In the genomic region with DNA sequence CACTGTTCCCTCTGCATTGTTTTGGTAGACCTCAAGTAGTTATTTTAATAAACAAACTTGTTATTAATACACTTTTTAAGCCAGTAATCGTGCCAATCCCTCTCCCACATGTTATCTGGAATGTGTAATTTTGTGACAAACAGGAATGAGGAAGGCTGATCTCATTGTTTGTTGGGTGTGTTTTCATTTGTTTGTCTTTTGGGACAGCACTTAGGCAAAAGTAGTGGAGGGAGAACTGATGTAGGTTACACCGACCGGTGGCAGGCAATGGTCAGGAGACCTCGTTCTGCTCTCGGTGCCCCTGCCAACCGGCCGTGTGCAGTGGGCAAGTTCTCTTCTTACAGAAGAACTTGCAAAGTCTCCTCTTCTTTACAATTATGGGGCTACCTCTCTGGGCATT, we compare ENCODE assay signal across 17 cellular contexts.
DNase-seq lines count a peak whose midpoint lies in the region; ATAC-seq and TF ChIP-seq lines count a peak whose summit lies in the region.
"Had no signal": no experiment of that assay in that cellular context is flagged by ENCODE, and none has a peak within 500 bp of the region (broad histone marks: within the 10 kb centered on the region; RNA-seq: fewer than 3 reads in every experiment).

No MANE protein-coding gene starts in this region.

- H3K27me3 Mint-ChIP-seq in neural crest cell (ENCODE audit: low read depth) = no peaks in the 10 kb centered on the region

- no peak overlapping the region for H3K9ac ChIP-seq in mammary epithelial cell (ENCODE audit: insufficient read depth, low read length)
- H3K9ac ChIP-seq: BLaER1 treated with 17β-estradiol and CSF1 and Interleukin-3, amounts not matched to agents 10 nM and 100 nM had no signal

- H3K4me2 ChIP-seq in mammary epithelial cell (ENCODE audit: insufficient read depth, low read depth, low read length) = no peak overlapping the region
- H3K4me2 ChIP-seq: A549; BLaER1 treated with 17β-estradiol and CSF1 and Interleukin-3, amounts not matched to agents 10 nM and 100 nM had no signal

- dilution Hi-C loops in mammary epithelial cell (cut with HindIII; ENCODE audit: low sequenced_read_pairs) = no loop called here

- in situ Hi-C loops in T47D (cut with HindIII; ENCODE audit: low pct_unique_long_range_greater_than_20kb, low sequenced_read_pairs) (no loop called here), mammary epithelial cell (cut with MboI; ENCODE audit: low sequenced_read_pairs in 2 of 2) (no loop called here)

- peak overlapping the region; percentile 8 for H3K27ac Mint-ChIP-seq in neural crest cell (ENCODE audit: unreplicated experiment)
- H3K27ac Mint-ChIP-seq: B cell; CD4-positive, alpha-beta T cell; CD8-positive, alpha-beta T cell had no signal

- WGBS in mammary epithelial cell (ENCODE audit: low coverage, missing lambda C conversion rate) = 54% methylated on average over 6 of the region's 7 CpGs

- H3K36me3 Mint-ChIP-seq in neural crest cell (ENCODE audit: low read depth) = peaks cover 20% of the 10 kb centered on the region
- H3K36me3 Mint-ChIP-seq: CD8-positive, alpha-beta T cell had no signal

- peaks cover 19% of the 10 kb centered on the region for H3K9me3 ChIP-seq in mammary epithelial cell (replicated peaks; ENCODE audit: insufficient read depth, low read length)
- H3K9me3 ChIP-seq: A549, Caco-2 had no signal

- no peaks in the 10 kb centered on the region for H4K20me1 ChIP-seq in mammary epithelial cell (ENCODE audit: insufficient read depth, low read length)
- H4K20me1 ChIP-seq: BLaER1 treated with 17β-estradiol and CSF1 and Interleukin-3, amounts not matched to agents 10 nM and 100 nM had no signal

- H3K27ac ChIP-seq in mammary epithelial cell (ENCODE audit: insufficient read depth, low read depth, low read length) = no peak overlapping the region
- H3K27ac ChIP-seq: 22Rv1; A549; BLaER1 treated with 17β-estradiol and CSF1 and Interleukin-3, amounts not matched to agents 10 nM and 100 nM; C4-2B had no signal

- no peaks in the 10 kb centered on the region for H3K9me3 Mint-ChIP-seq in neural crest cell
- H3K9me3 Mint-ChIP-seq: CD4-positive, alpha-beta T cell had no signal

- DNase-seq in T47D (ENCODE audit: low read depth in 1 of 2, low spot score in 1 of 2) = peak; percentile 25
- DNase-seq in mammary epithelial cell = no peak
- no peak for DNase-seq in neural crest cell (ENCODE audit: low read depth, low spot score)
- no peak for DNase-seq in kidney tubule cell (ENCODE audit: low spot score)
- DNase-seq: AML-193; Caco-2; Calu3; CD4-positive, alpha-beta T cell; CD8-positive, alpha-beta T cell; DMS79 treated with DMSO at 0.1 percent for 48 hours; GF-D8 had no signal

- no peaks in the 10 kb centered on the region for H3K36me3 ChIP-seq in mammary epithelial cell (ENCODE audit: insufficient read depth, low read length)

- no peak overlapping the region for H3K4me3 ChIP-seq in mammary epithelial cell (replicated peaks in 1 of 3; ENCODE audit: insufficient read depth in 1 of 3, low read depth in 2 of 3, low read length in 3 of 3)
- H3K4me3 ChIP-seq: A549; BLaER1 treated with 17β-estradiol and CSF1 and Interleukin-3, amounts not matched to agents 10 nM and 100 nM had no signal

- no peaks in the 10 kb centered on the region for H3K79me2 ChIP-seq in mammary epithelial cell (ENCODE audit: insufficient read depth, low read length)

- CTCF ChIA-PET in mammary epithelial cell (lab: Charles Lee; ENCODE audit: low non-redundant PET) = no interaction called here

- no TSS peak for BruUV-seq in mammary epithelial cell (replicated peaks; lab: Mats Ljungman, UMichigan)

- H3K27me3 ChIP-seq in mammary epithelial cell (ENCODE audit: insufficient read depth, low read length) = no peaks in the 10 kb centered on the region
- H3K27me3 ChIP-seq: BLaER1 treated with 17β-estradiol and CSF1 and Interleukin-3, amounts not matched to agents 10 nM and 100 nM had no signal

- no peak overlapping the region for H2AFZ ChIP-seq in mammary epithelial cell (ENCODE audit: low read depth, low read length)

- no peaks in the 10 kb centered on the region for H3K4me1 ChIP-seq in mammary epithelial cell (ENCODE audit: insufficient read depth, low read length)
- H3K4me1 ChIP-seq: A549, Caco-2 had no signal

- H3K4me3 Mint-ChIP-seq in neural crest cell = no peak overlapping the region
- H3K4me3 Mint-ChIP-seq: B cell; CD4-positive, alpha-beta T cell; CD8-positive, alpha-beta T cell had no signal

- no peak for ATAC-seq in HG03432 (IDR thresholded peaks at IDR 0.05; ENCODE audit: unreplicated experiment)
- ATAC-seq: A549; CD8-positive, alpha-beta T cell had no signal

- H3K4me1 Mint-ChIP-seq in neural crest cell = peaks cover 5% of the 10 kb centered on the region

- intact Hi-C loops in mammary epithelial cell (cut with micrococcal nuclease) = no loop called here

- no peak for TF ChIP-seq CTCF in mammary epithelial cell (conservative IDR thresholded peaks at IDR 0.05 in 1 of 2, IDR thresholded peaks at IDR 0.05 in 1 of 2; ENCODE audit: extremely low read depth in 1 of 2, insufficient read depth in 1 of 2, low read depth in 1 of 2, low read length in 2 of 2)
- no peak for TF ChIP-seq CTCF in neural crest cell (conservative IDR thresholded peaks at IDR 0.05)

Comparison
In these comparisons a context has a peak if more than half of its experiments do, and no peak if none do; other contexts are left out.
1. DNase-seq: peak in T47D (2 of 2); none in mammary epithelial cell (single experiment), neural crest cell (single experiment) and kidney tubule cell (single experiment).